ENCODE assay signal across 13 cellular contexts in the genomic region with DNA sequence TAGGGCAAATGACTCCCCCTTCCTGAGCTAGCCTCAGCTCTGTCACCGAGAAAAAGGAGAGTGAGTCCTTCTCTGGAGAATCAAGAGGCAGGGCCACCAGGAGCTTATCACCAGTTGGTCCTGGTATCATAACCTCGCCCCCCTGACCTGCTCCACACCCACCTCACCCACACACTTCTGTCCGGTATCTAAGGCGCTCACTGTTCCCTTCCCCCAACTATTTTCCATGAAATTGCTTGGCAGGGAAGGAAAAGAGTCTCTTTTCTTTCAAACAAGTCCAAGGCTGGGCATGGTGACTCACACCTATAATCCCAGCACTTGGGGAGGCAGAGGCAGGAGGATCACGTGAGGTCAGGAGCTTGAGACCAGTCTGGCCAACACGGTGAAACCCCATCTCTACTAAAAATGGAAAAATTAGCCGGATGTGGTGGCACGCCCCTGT.
DNase-seq lines count a peak whose midpoint lies in the region; ATAC-seq and TF ChIP-seq lines count a peak whose summit lies in the region.
"Had no signal": no experiment of that assay in that cellular context is flagged by ENCODE, and none has a peak within 500 bp of the region (broad histone marks: within the 10 kb centered on the region; RNA-seq: fewer than 3 reads in every experiment).

No MANE protein-coding gene starts in this region.

- TF ChIP-seq POLR2A in gastroesophageal sphincter (IDR thresholded peaks at IDR 0.05) = no peak
- no peak for TF ChIP-seq POLR2A in GM18505 (IDR thresholded peaks at IDR 0.05; ENCODE audit: borderline replicate concordance, extremely low read depth, insufficient read depth, insufficient read length)

- peaks cover 0 to 79% of the 10 kb centered on the region in 2 donors for H3K36me3 ChIP-seq in gastroesophageal sphincter

- no peak for TF ChIP-seq EP300 in gastroesophageal sphincter (IDR thresholded peaks at IDR 0.05)

- DNase-seq in activated naive CD4-positive, alpha-beta T cell treated with anti-CD3 and anti-CD28 coated beads for 36 hours = no peak
- no peak for DNase-seq in activated T-helper 2 cell treated with anti-CD3 and anti-CD28 coated beads, Interferon-gamma antibody, Interleukin-2, Interleukin-4, amounts not matched to agents 10 μg/mL and 5 μg/mL and 100 μg/mL, durations not matched to agents 14 hours and 24 hours and 36 hours (ENCODE audit: low spot score)
- DNase-seq in NCI-H82 treated with DMSO at 0.1 percent for 48 hours (lab: John Stamatoyannopoulos, UW; ENCODE audit: unreplicated experiment) = no peak
- DNase-seq: activated gamma-delta T cell, DND-41, NCI-H446, SHP77 treated with DMSO at 0.1 percent for 48 hours had no signal

- peak overlapping the region; percentile 43 for H3K27ac Mint-ChIP-seq in activated naive CD4-positive, alpha-beta T cell treated with anti-CD3 and anti-CD28 coated beads, Interleukin-2, amount 50 U/mL, for 24 hours
- no peak overlapping the region for H3K27ac Mint-ChIP-seq in activated naive CD4-positive, alpha-beta T cell treated with anti-CD3 and anti-CD28 coated beads for 36 hours
- H3K27ac Mint-ChIP-seq in activated T-helper 2 cell treated with anti-CD3 and anti-CD28 coated beads, Interferon-gamma antibody, Interleukin-2, Interleukin-4, amounts not matched to agents 10 μg/mL and 5 μg/mL and 100 μg/mL, durations not matched to agents 14 hours and 24 hours and 36 hours = peak overlapping the region; percentile 43

- no peaks in the 10 kb centered on the region for H3K27me3 ChIP-seq in gastroesophageal sphincter

- no peak overlapping the region for H3K4me3 ChIP-seq in gastroesophageal sphincter

- H3K36me3 Mint-ChIP-seq in activated naive CD4-positive, alpha-beta T cell treated with anti-CD3 and anti-CD28 coated beads, Interleukin-2, amount 50 U/mL, for 24 hours = peaks cover 7% of the 10 kb centered on the region
- peaks cover 38% of the 10 kb centered on the region for H3K36me3 Mint-ChIP-seq in activated naive CD4-positive, alpha-beta T cell treated with anti-CD3 and anti-CD28 coated beads for 36 hours (ENCODE audit: low read depth)
- peaks cover 82% of the 10 kb centered on the region for H3K36me3 Mint-ChIP-seq in activated T-helper 2 cell treated with anti-CD3 and anti-CD28 coated beads, Interferon-gamma antibody, Interleukin-2, Interleukin-4, amounts not matched to agents 10 μg/mL and 5 μg/mL and 100 μg/mL, durations not matched to agents 14 hours and 24 hours and 36 hours (ENCODE audit: low read depth)

- 63% methylated on average over 4 of the region's 8 CpGs; no CpG with 5 or more reads in 1 of the 2 donors for WGBS in gastroesophageal sphincter (ENCODE audit: low coverage in 1 of 2), 2 donors

- CTCF ChIA-PET in activated naive CD4-positive, alpha-beta T cell treated with anti-CD3 and anti-CD28 coated beads for 36 hours (lab: Charles Lee) = interaction anchor here (1.3 to 10.3 kb wide), 2 partner anchors 16 to 105 kb away, joined by 3 to 391 read pairs; no protein-coding TSS in a partner anchor

- intact Hi-C loops in activated naive CD4-positive, alpha-beta T cell treated with anti-CD3 and anti-CD28 coated beads for 36 hours (cut with micrococcal nuclease) = no loop called here
- intact Hi-C loops in activated T-helper 2 cell treated with anti-CD3 and anti-CD28 coated beads, Interferon-gamma antibody, Interleukin-2, Interleukin-4, amounts not matched to agents 10 μg/mL and 5 μg/mL and 100 μg/mL, durations not matched to agents 14 hours and 24 hours and 36 hours (cut with micrococcal nuclease) = no loop called here

- peaks cover 17% of the 10 kb centered on the region for H3K4me1 Mint-ChIP-seq in activated naive CD4-positive, alpha-beta T cell treated with anti-CD3 and anti-CD28 coated beads, Interleukin-2, amount 50 U/mL, for 24 hours
- peaks cover 30% of the 10 kb centered on the region for H3K4me1 Mint-ChIP-seq in activated naive CD4-positive, alpha-beta T cell treated with anti-CD3 and anti-CD28 coated beads for 36 hours (ENCODE audit: low read depth)
- peaks cover 28% of the 10 kb centered on the region for H3K4me1 Mint-ChIP-seq in activated T-helper 2 cell treated with anti-CD3 and anti-CD28 coated beads, Interferon-gamma antibody, Interleukin-2, Interleukin-4, amounts not matched to agents 10 μg/mL and 5 μg/mL and 100 μg/mL, durations not matched to agents 14 hours and 24 hours and 36 hours (ENCODE audit: low read depth)

- TF ChIP-seq CTCF in gastroesophageal sphincter (IDR thresholded peaks at IDR 0.05) = no peak

- ATAC-seq in gastroesophageal sphincter (no peak), GM18505 (IDR thresholded peaks at IDR 0.05; ENCODE audit: unreplicated experiment) (no peak), HG03159 (IDR thresholded peaks at IDR 0.05; ENCODE audit: unreplicated experiment) (no peak)
- ATAC-seq: activated CD4-positive, CD25-positive, alpha-beta regulatory T cell treated with anti-CD3 and anti-CD28 coated beads, Interleukin-2, amount 50 U/mL, for 24 hours had no signal

- peaks cover 12 to 47% (median 13%) of the 10 kb centered on the region in 3 donors for H3K4me1 ChIP-seq in gastroesophageal sphincter

- H3K9me3 ChIP-seq in gastroesophageal sphincter = no peaks in the 10 kb centered on the region

- no peak overlapping the region for H3K4me3 Mint-ChIP-seq in activated naive CD4-positive, alpha-beta T cell treated with anti-CD3 and anti-CD28 coated beads, Interleukin-2, amount 50 U/mL, for 24 hours
- H3K4me3 Mint-ChIP-seq in activated naive CD4-positive, alpha-beta T cell treated with anti-CD3 and anti-CD28 coated beads for 36 hours = no peak overlapping the region
- H3K4me3 Mint-ChIP-seq in activated T-helper 2 cell treated with anti-CD3 and anti-CD28 coated beads, Interferon-gamma antibody, Interleukin-2, Interleukin-4, amounts not matched to agents 10 μg/mL and 5 μg/mL and 100 μg/mL, durations not matched to agents 14 hours and 24 hours and 36 hours (ENCODE audit: low read depth) = no peak overlapping the region

- peak overlapping the region in 3 of 4 donors; percentile 46 to 84 (median 80) for H3K27ac ChIP-seq in gastroesophageal sphincter
- peak overlapping the region; percentile 22 for H3K27ac ChIP-seq in temporal lobe (ENCODE audit: low read depth, low read length)

- no peaks in the 10 kb centered on the region for H3K27me3 Mint-ChIP-seq in activated naive CD4-positive, alpha-beta T cell treated with anti-CD3 and anti-CD28 coated beads, Interleukin-2, amount 50 U/mL, for 24 hours
- no peaks in the 10 kb centered on the region for H3K27me3 Mint-ChIP-seq in activated naive CD4-positive, alpha-beta T cell treated with anti-CD3 and anti-CD28 coated beads for 36 hours (ENCODE audit: low read depth)
- no peaks in the 10 kb centered on the region for H3K27me3 Mint-ChIP-seq in activated T-helper 2 cell treated with anti-CD3 and anti-CD28 coated beads, Interferon-gamma antibody, Interleukin-2, Interleukin-4, amounts not matched to agents 10 μg/mL and 5 μg/mL and 100 μg/mL, durations not matched to agents 14 hours and 24 hours and 36 hours (ENCODE audit: low read depth)

- H3K9me3 Mint-ChIP-seq in activated naive CD4-positive, alpha-beta T cell treated with anti-CD3 and anti-CD28 coated beads, Interleukin-2, amount 50 U/mL, for 24 hours = no peaks in the 10 kb centered on the region
- no peaks in the 10 kb centered on the region for H3K9me3 Mint-ChIP-seq in activated naive CD4-positive, alpha-beta T cell treated with anti-CD3 and anti-CD28 coated beads for 36 hours
- no peaks in the 10 kb centered on the region for H3K9me3 Mint-ChIP-seq in activated T-helper 2 cell treated with anti-CD3 and anti-CD28 coated beads, Interferon-gamma antibody, Interleukin-2, Interleukin-4, amounts not matched to agents 10 μg/mL and 5 μg/mL and 100 μg/mL, durations not matched to agents 14 hours and 24 hours and 36 hours
